13 cellular contexts compared by ENCODE assay signal in the genomic region with DNA sequence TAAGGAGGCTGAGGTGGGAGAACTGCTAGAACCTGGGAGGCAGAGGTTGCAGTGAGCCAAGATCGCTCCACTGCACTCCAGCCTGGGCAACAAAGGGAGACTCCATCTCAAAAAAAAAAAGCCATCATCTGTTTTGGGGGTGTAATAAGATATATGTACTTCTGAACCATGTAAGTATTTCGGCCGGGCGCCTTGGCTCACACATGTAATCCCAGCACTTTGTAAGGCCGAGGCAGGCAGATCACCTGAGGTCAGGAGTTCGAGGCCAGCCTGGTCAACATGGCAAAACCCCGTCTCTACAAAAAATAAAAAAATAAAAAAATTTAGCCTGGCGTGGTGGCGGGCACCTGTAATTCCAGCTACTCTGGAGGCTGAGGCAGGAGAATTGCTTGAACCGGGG. TPM values are rescaled to one million over a fixed set of nuclear protein-coding genes. Genes with fewer than 3 reads are reported as not detected.
"Had no signal": no experiment of that assay in that cellular context is flagged by ENCODE, and none has a peak within 500 bp of the region (broad histone marks: within the 10 kb centered on the region; RNA-seq: fewer than 3 reads in every experiment).

No MANE protein-coding gene starts in this region.

RNA-seq across cellular contexts. Expression of a gene that starts 36.9 kb away (rescaled TPM):
- total RNA-seq: hepatocyte, kidney epithelial cell, left ventricle myocardium inferior, lower leg skin, mesothelial cell of epicardium, osteoblast, pancreas, prostate gland, smooth muscle cell, tibial nerve, ureter had no signal
- polyA plus RNA-seq: neural cell, pancreas, sigmoid colon, smooth muscle cell had no signal
